ENCODE assay signal across 2 cellular contexts in the genomic region with DNA sequence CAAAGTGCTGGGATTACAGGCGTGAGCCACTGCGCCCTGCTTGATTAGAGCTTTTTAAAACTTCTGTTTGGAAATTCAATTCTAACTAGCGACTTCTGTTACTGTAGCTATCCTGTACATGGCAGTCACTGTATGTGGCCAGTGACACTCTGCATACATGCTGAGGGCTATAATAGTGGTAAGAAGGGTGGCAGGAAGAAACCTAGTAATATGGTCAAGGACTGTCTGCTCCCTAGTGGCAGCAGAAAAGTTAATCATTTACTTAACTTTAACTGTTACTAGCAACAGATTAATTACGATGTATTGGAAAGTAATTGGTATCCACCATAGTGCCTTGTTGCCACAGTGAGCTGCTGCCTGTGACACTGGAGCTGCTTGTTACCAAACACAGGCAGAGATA.
TF ChIP-seq lines count a peak whose summit lies in the region.

No MANE protein-coding gene starts in this region.

TF ChIP-seq in IMR-90, 13 proteins besides CTCF, POLR2A, EP300 and RAD21:
- TF ChIP-seq MXI1 (IDR thresholded peaks at IDR 0.05; ENCODE audit: borderline replicate concordance, low read depth, low read length) (no peak), MAZ (IDR thresholded peaks at IDR 0.05; ENCODE audit: borderline replicate concordance, low read depth, low read length) (no peak)

TF ChIP-seq in K562, 482 proteins besides CTCF, POLR2A, EP300 and RAD21:
- TF ChIP-seq XRCC3 (IDR thresholded peaks at IDR 0.05) (no peak), RCOR1 (IDR thresholded peaks at IDR 0.05; ENCODE audit: borderline replicate concordance in 1 of 2, low read depth in 2 of 2, low read length in 2 of 2) (no peak), HDAC3 (IDR thresholded peaks at IDR 0.05; ENCODE audit: borderline replicate concordance, partially characterized antibody) (no peak), BACH1 (tag; IDR thresholded peaks at IDR 0.05) (no peak), CEBPG (CRISPR knock-in tag; IDR thresholded peaks at IDR 0.05) (no peak), CEBPG (tag; conservative IDR thresholded peaks at IDR 0.05 in 1 of 2, IDR thresholded peaks at IDR 0.05 in 1 of 2) (no peak), OTX1 (CRISPR knock-in tag; IDR thresholded peaks at IDR 0.05) (no peak), PURB (CRISPR knock-in tag; IDR thresholded peaks at IDR 0.05; ENCODE audit: low read depth) (no peak), SAP30 (IDR thresholded peaks at IDR 0.05; ENCODE audit: borderline replicate concordance, insufficient read depth, low read depth, low read length, poor library complexity, severe bottlenecking) (no peak), CBX2 (IDR thresholded peaks at IDR 0.05; ENCODE audit: insufficient read depth, low read length, poor library complexity, severe bottlenecking) (no peak), MAFG (tag; conservative IDR thresholded peaks at IDR 0.05) (no peak), SRSF3 (IDR thresholded peaks at IDR 0.05; ENCODE audit: insufficient read depth, low read length) (no peak), SLC30A9 (CRISPR knock-in tag; IDR thresholded peaks at IDR 0.05) (no peak), ARHGAP35 (IDR thresholded peaks at IDR 0.05; ENCODE audit: partially characterized antibody) (no peak)
- TF ChIP-seq, protein P1, sequence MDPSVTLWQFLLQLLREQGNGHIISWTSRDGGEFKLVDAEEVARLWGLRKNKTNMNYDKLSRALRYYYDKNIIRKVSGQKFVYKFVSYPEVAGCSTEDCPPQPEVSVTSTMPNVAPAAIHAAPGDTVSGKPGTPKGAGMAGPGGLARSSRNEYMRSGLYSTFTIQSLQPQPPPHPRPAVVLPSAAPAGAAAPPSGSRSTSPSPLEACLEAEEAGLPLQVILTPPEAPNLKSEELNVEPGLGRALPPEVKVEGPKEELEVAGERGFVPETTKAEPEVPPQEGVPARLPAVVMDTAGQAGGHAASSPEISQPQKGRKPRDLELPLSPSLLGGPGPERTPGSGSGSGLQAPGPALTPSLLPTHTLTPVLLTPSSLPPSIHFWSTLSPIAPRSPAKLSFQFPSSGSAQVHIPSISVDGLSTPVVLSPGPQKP (CRISPR knock-in tag; IDR thresholded peaks at IDR 0.05): no peak
- TF ChIP-seq, protein P2, sequence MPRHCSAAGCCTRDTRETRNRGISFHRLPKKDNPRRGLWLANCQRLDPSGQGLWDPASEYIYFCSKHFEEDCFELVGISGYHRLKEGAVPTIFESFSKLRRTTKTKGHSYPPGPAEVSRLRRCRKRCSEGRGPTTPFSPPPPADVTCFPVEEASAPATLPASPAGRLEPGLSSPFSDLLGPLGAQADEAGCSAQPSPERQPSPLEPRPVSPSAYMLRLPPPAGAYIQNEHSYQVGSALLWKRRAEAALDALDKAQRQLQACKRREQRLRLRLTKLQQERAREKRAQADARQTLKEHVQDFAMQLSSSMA (CRISPR knock-in tag; IDR thresholded peaks at IDR 0.05): no peak
- TF ChIP-seq, protein P3, sequence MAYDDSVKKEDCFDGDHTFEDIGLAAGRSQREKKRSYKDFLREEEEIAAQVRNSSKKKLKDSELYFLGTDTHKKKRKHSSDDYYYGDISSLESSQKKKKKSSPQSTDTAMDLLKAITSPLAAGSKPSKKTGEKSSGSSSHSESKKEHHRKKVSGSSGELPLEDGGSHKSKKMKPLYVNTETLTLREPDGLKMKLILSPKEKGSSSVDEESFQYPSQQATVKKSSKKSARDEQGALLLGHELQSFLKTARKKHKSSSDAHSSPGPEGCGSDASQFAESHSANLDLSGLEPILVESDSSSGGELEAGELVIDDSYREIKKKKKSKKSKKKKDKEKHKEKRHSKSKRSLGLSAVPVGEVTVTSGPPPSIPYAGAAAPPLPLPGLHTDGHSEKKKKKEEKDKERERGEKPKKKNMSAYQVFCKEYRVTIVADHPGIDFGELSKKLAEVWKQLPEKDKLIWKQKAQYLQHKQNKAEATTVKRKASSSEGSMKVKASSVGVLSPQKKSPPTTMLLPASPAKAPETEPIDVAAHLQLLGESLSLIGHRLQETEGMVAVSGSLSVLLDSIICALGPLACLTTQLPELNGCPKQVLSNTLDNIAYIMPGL (CRISPR knock-in tag; IDR thresholded peaks at IDR 0.05): no peak
- TF ChIP-seq, protein P4, sequence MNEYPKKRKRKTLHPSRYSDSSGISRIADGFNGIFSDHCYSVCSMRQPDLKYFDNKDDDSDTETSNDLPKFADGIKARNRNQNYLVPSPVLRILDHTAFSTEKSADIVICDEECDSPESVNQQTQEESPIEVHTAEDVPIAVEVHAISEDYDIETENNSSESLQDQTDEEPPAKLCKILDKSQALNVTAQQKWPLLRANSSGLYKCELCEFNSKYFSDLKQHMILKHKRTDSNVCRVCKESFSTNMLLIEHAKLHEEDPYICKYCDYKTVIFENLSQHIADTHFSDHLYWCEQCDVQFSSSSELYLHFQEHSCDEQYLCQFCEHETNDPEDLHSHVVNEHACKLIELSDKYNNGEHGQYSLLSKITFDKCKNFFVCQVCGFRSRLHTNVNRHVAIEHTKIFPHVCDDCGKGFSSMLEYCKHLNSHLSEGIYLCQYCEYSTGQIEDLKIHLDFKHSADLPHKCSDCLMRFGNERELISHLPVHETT (CRISPR knock-in tag; conservative IDR thresholded peaks at IDR 0.05 in 1 of 2, IDR thresholded peaks at IDR 0.05 in 1 of 2): no peak
TF ChIP-seq in K562: peak in this region for 0.
